Comparison of ENCODE assay signal across 21 cellular contexts in genomic region chr6:12353731-12354130, GRCh38.
DNase-seq lines count a peak whose midpoint lies in the region; ATAC-seq and TF ChIP-seq lines count a peak whose summit lies in the region.
"Had no signal": no experiment of that assay in that cellular context is flagged by ENCODE, and none has a peak within 500 bp of the region (broad histone marks: within the 10 kb centered on the region; RNA-seq: fewer than 3 reads in every experiment).

No MANE protein-coding gene starts in this region.

- no peaks in the 10 kb centered on the region for H3K4me1 Mint-ChIP-seq in activated CD4-positive, alpha-beta T cell treated with anti-CD3 and anti-CD28 coated beads for 36 hours
- H3K4me1 Mint-ChIP-seq: activated CD8-positive, alpha-beta memory T cell treated with anti-CD3 and anti-CD28 coated beads, Interleukin-2, amount 10 ng/mL, durations not matched to agents 7 days and 5 days; natural killer cell; stimulated activated naive CD8-positive, alpha-beta T cell treated with anti-CD3 and anti-CD28 coated beads, Interleukin-15, amount 100 ng/mL, for 72 hours had no signal

- H3K4me3 Mint-ChIP-seq in activated CD4-positive, alpha-beta T cell treated with anti-CD3 and anti-CD28 coated beads for 36 hours, result no peak overlapping the region
- H3K4me3 Mint-ChIP-seq: activated B cell treated with CpG ODN at 0.5 μM for 24 hours; activated CD8-positive, alpha-beta memory T cell treated with anti-CD3 and anti-CD28 coated beads, Interleukin-2, amount 10 ng/mL, durations not matched to agents 7 days and 5 days; natural killer cell; stimulated activated naive CD8-positive, alpha-beta T cell treated with anti-CD3 and anti-CD28 coated beads, Interleukin-15, amount 100 ng/mL, for 72 hours had no signal

- DNase-seq in AG10803 (ENCODE audit: low read depth), result peak; percentile 64
- DNase-seq in astrocyte of the hippocampus (ENCODE audit: low read depth, low spot score), result peak; percentile 80
- peak; percentile 27 for DNase-seq in fibroblast of mammary gland (ENCODE audit: low read depth)
- peak; percentile 6 for DNase-seq in myocyte (ENCODE audit: low read depth)
- DNase-seq in SJCRH30, result no peak
- no peak for DNase-seq in A172 (ENCODE audit: low spot score)
- no peak for DNase-seq in activated CD4-positive, alpha-beta T cell treated with anti-CD3 and anti-CD28 coated beads for 36 hours
- no peak for DNase-seq in right cardiac atrium
- DNase-seq: activated B cell treated with CpG ODN at 0.5 μM for 24 hours; activated CD8-positive, alpha-beta memory T cell treated with anti-CD3 and anti-CD28 coated beads, Interleukin-2, amount 10 ng/mL, durations not matched to agents 7 days and 5 days; activated gamma-delta T cell; anterior cingulate cortex; COR-L47; left ventricle myocardium inferior; natural killer cell; NCI-H1694; NCI-H446; SHP77; stimulated activated naive CD8-positive, alpha-beta T cell treated with anti-CD3 and anti-CD28 coated beads, Interleukin-15, amount 100 ng/mL, for 72 hours; T-helper 2 cell had no signal

- no peak for TF ChIP-seq CTCF in AG10803 (conservative IDR thresholded peaks at IDR 0.05; ENCODE audit: low read length)
- no peak for TF ChIP-seq CTCF in fibroblast of mammary gland (conservative IDR thresholded peaks at IDR 0.05; ENCODE audit: control insufficient read depth, insufficient read depth, low read depth, low read length)

- no peaks in the 10 kb centered on the region for H3K9me3 ChIP-seq in SJCRH30 (replicated peaks)
- no peaks in the 10 kb centered on the region for H3K9me3 ChIP-seq in right cardiac atrium (ENCODE audit: control insufficient read depth, low read length)

- no peaks in the 10 kb centered on the region for H3K27me3 ChIP-seq in SJCRH30
- no peaks in the 10 kb centered on the region for H3K27me3 ChIP-seq in right cardiac atrium (ENCODE audit: control insufficient read depth, insufficient read depth)

- intact Hi-C loops in activated CD4-positive, alpha-beta T cell treated with anti-CD3 and anti-CD28 coated beads for 36 hours (cut with DNase I, micrococcal nuclease), result no loop called here
- intact Hi-C loops in right cardiac atrium (cut with DNase I), result no loop called here

- H3K36me3 ChIP-seq in SJCRH30, result no peaks in the 10 kb centered on the region
- H3K36me3 ChIP-seq: left ventricle myocardium inferior had no signal

- POLR2A ChIA-PET in activated CD4-positive, alpha-beta T cell treated with anti-CD3 and anti-CD28 coated beads for 36 hours (lab: Charles Lee), result no interaction called here

- CTCF ChIA-PET in activated CD4-positive, alpha-beta T cell treated with anti-CD3 and anti-CD28 coated beads for 36 hours (lab: Charles Lee), result no interaction called here

- H3K4me3 ChIP-seq in AG10803 (ENCODE audit: low read length) (no peak overlapping the region), fibroblast of mammary gland (ENCODE audit: control insufficient read depth, low read depth, low read length) (no peak overlapping the region), SJCRH30 (no peak overlapping the region), right cardiac atrium (ENCODE audit: low read length) (no peak overlapping the region)
- H3K4me3 ChIP-seq: left ventricle myocardium inferior had no signal

- no peak for ATAC-seq in activated CD4-positive, alpha-beta T cell treated with anti-CD3 and anti-CD28 coated beads for 36 hours
- ATAC-seq in right cardiac atrium, result no peak
- ATAC-seq: activated CD8-positive, alpha-beta memory T cell treated with anti-CD3 and anti-CD28 coated beads, Interleukin-2, amount 10 ng/mL, durations not matched to agents 7 days and 5 days; HCT116; natural killer cell; stimulated activated naive CD8-positive, alpha-beta T cell treated with anti-CD3 and anti-CD28 coated beads, Interleukin-15, amount 100 ng/mL, for 72 hours had no signal

- H3K4me1 ChIP-seq in SJCRH30 (no peaks in the 10 kb centered on the region), right cardiac atrium (ENCODE audit: control insufficient read depth, insufficient read depth, low read length) (no peaks in the 10 kb centered on the region)

- H3K27ac ChIP-seq in SJCRH30 (no peak overlapping the region), right cardiac atrium (ENCODE audit: low read length) (no peak overlapping the region)

- H3K27me3 Mint-ChIP-seq in activated CD4-positive, alpha-beta T cell treated with anti-CD3 and anti-CD28 coated beads for 36 hours, result peaks cover 12% of the 10 kb centered on the region
- H3K27me3 Mint-ChIP-seq: activated B cell treated with CpG ODN at 0.5 μM for 24 hours; activated CD8-positive, alpha-beta memory T cell treated with anti-CD3 and anti-CD28 coated beads, Interleukin-2, amount 10 ng/mL, durations not matched to agents 7 days and 5 days had no signal

- no peak overlapping the region for H3K27ac Mint-ChIP-seq in activated CD4-positive, alpha-beta T cell treated with anti-CD3 and anti-CD28 coated beads for 36 hours
- H3K27ac Mint-ChIP-seq: activated B cell treated with CpG ODN at 0.5 μM for 24 hours; activated CD8-positive, alpha-beta memory T cell treated with anti-CD3 and anti-CD28 coated beads, Interleukin-2, amount 10 ng/mL, durations not matched to agents 7 days and 5 days; natural killer cell; stimulated activated naive CD8-positive, alpha-beta T cell treated with anti-CD3 and anti-CD28 coated beads, Interleukin-15, amount 100 ng/mL, for 72 hours had no signal

- WGBS in right cardiac atrium, result 78% methylated on average over 3 of the region's 3 CpGs

- H3K9me3 Mint-ChIP-seq in activated CD4-positive, alpha-beta T cell treated with anti-CD3 and anti-CD28 coated beads for 36 hours (ENCODE audit: low read depth), result peaks cover 6% of the 10 kb centered on the region

- H3K36me3 Mint-ChIP-seq in activated CD4-positive, alpha-beta T cell treated with anti-CD3 and anti-CD28 coated beads for 36 hours (ENCODE audit: low read depth), result no peaks in the 10 kb centered on the region
- H3K36me3 Mint-ChIP-seq: activated CD8-positive, alpha-beta memory T cell treated with anti-CD3 and anti-CD28 coated beads, Interleukin-2, amount 10 ng/mL, durations not matched to agents 7 days and 5 days; natural killer cell had no signal

Comparison
In these comparisons a context has a peak if more than half of its experiments do, and no peak if none do; other contexts are left out.
1. DNase-seq: peak in AG10803 (single experiment), astrocyte of the hippocampus (single experiment), fibroblast of mammary gland (single experiment) and myocyte (single experiment); none in SJCRH30 (0 of 2), A172 (single experiment), activated CD4-positive, alpha-beta T cell treated with anti-CD3 and anti-CD28 coated beads for 36 hours (single experiment) and right cardiac atrium (0 of 3).